In genomic region chr10:74058658-74059057, GRCh38 we compare ENCODE assay signal across 8 cellular contexts.
DNase-seq lines count a peak whose midpoint lies in the region; ATAC-seq and TF ChIP-seq lines count a peak whose summit lies in the region.

No MANE protein-coding gene starts in this region.

- H3K79me2 ChIP-seq in parathyroid adenoma, result peaks cover 16% of the 10 kb centered on the region

- peaks cover 15% of the 10 kb centered on the region for H3K4me1 ChIP-seq in parathyroid adenoma

- no peak overlapping the region for H3K4me3 ChIP-seq in parathyroid adenoma (ENCODE audit: low read depth, low read length)

- CTCF ChIA-PET in activated CD4-positive, alpha-beta T cell treated with anti-CD3 and anti-CD28 coated beads for 36 hours (lab: Charles Lee), result interaction anchor here (0.6 to 1.2 kb wide), 9 partner anchors 15 to 176 kb away, joined by 3 to 6 read pairs (median 3); no protein-coding TSS in a partner anchor

- peak; percentile 30 for TF ChIP-seq CTCF in parathyroid adenoma (IDR thresholded peaks at IDR 0.05)

- no peak overlapping the region for H3K27ac Mint-ChIP-seq in activated CD4-positive, alpha-beta T cell treated with anti-CD3 and anti-CD28 coated beads for 36 hours

- no peak overlapping the region for H3K27ac ChIP-seq in parathyroid adenoma

- peak; percentile 58 for DNase-seq in activated CD4-positive, alpha-beta T cell treated with anti-CD3 and anti-CD28 coated beads for 36 hours
- DNase-seq in activated CD4-positive, alpha-beta T cell treated with anti-CD3 and anti-CD28 coated beads for 4 hours, result no peak
- DNase-seq in MV-4-11 (lab: John Stamatoyannopoulos, UW) (peak; percentile 57), cerebellar cortex (ENCODE audit: low spot score) (peak; percentile 69), NCI-H187 (lab: John Stamatoyannopoulos, UW) (no peak), HuH-7 (ENCODE audit: low spot score) (no peak)

- no peak overlapping the region for H3K4me3 Mint-ChIP-seq in activated CD4-positive, alpha-beta T cell treated with anti-CD3 and anti-CD28 coated beads for 36 hours

- no peak overlapping the region for H2AFZ ChIP-seq in parathyroid adenoma

- no peaks in the 10 kb centered on the region for H3K9me3 ChIP-seq in parathyroid adenoma (ENCODE audit: control insufficient read depth, low read length)

- ATAC-seq in activated CD4-positive, alpha-beta T cell treated with anti-CD3 and anti-CD28 coated beads for 36 hours, result peak; percentile 43
- no peak for ATAC-seq in HG02678 (IDR thresholded peaks at IDR 0.05; ENCODE audit: unreplicated experiment)

- H3K9me3 Mint-ChIP-seq in activated CD4-positive, alpha-beta T cell treated with anti-CD3 and anti-CD28 coated beads for 36 hours (ENCODE audit: low read depth), result peaks cover 2% of the 10 kb centered on the region

- H3K36me3 Mint-ChIP-seq in activated CD4-positive, alpha-beta T cell treated with anti-CD3 and anti-CD28 coated beads for 36 hours (ENCODE audit: low read depth), result peaks cover 9% of the 10 kb centered on the region

- H3K36me3 ChIP-seq in parathyroid adenoma (ENCODE audit: control insufficient read depth, insufficient read depth, low read length), result no peaks in the 10 kb centered on the region

- H3K27me3 ChIP-seq in parathyroid adenoma (ENCODE audit: control insufficient read depth, insufficient read depth, low read length), result no peaks in the 10 kb centered on the region

- H3K9ac ChIP-seq in parathyroid adenoma, result no peak overlapping the region

- intact Hi-C loops in activated CD4-positive, alpha-beta T cell treated with anti-CD3 and anti-CD28 coated beads for 36 hours (cut with DNase I, micrococcal nuclease), result loop anchor here (5.0 kb wide), 3 partner anchors 36 to 101 kb away; partner anchors contain the start of gene VCL (in 1 of the 2)

- POLR2A ChIA-PET in activated CD4-positive, alpha-beta T cell treated with anti-CD3 and anti-CD28 coated beads for 36 hours (lab: Charles Lee), result interaction anchor here (0.6 to 0.7 kb wide), 2 partner anchors 18 to 219 kb away, joined by 3 to 4 read pairs; no protein-coding TSS in a partner anchor

- no peaks in the 10 kb centered on the region for H3K27me3 Mint-ChIP-seq in activated CD4-positive, alpha-beta T cell treated with anti-CD3 and anti-CD28 coated beads for 36 hours

- no peak overlapping the region for H3K4me2 ChIP-seq in parathyroid adenoma (ENCODE audit: low read length)

- H3K4me1 Mint-ChIP-seq in activated CD4-positive, alpha-beta T cell treated with anti-CD3 and anti-CD28 coated beads for 36 hours, result peaks cover 31% of the 10 kb centered on the region

Comparison
In these comparisons a context has a peak if more than half of its experiments do, and no peak if none do; other contexts are left out.
1. DNase-seq: peak in activated CD4-positive, alpha-beta T cell treated with anti-CD3 and anti-CD28 coated beads for 36 hours (single experiment), MV-4-11 (single experiment) and cerebellar cortex (single experiment); none in activated CD4-positive, alpha-beta T cell treated with anti-CD3 and anti-CD28 coated beads for 4 hours (0 of 2), NCI-H187 (0 of 2) and HuH-7 (single experiment).